Comparison of ENCODE assay signal across 26 cellular contexts in genomic region chr16:68665501-68665900, GRCh38. TPM values are rescaled to one million over a fixed set of nuclear protein-coding genes. Genes with fewer than 3 reads are reported as not detected.
DNase-seq lines count a peak whose midpoint lies in the region; ATAC-seq and TF ChIP-seq lines count a peak whose summit lies in the region.
"Had no signal": no experiment of that assay in that cellular context is flagged by ENCODE, and none has a peak within 500 bp of the region (broad histone marks: within the 10 kb centered on the region; RNA-seq: fewer than 3 reads in every experiment).

No MANE protein-coding gene starts in this region.

- TF ChIP-seq CTCF in HEK293 (tag by site-specific recombination; IDR thresholded peaks at IDR 0.05) (no peak), RWPE2 (IDR thresholded peaks at IDR 0.05; ENCODE audit: poor library complexity, severe bottlenecking) (no peak), foreskin keratinocyte (conservative IDR thresholded peaks at IDR 0.05) (no peak)

- POLR2A ChIA-PET in HEK293 (lab: Yijun Ruan, JAX): no interaction called here

- DNase-seq in ACHN (peak; percentile 17), RWPE2 (ENCODE audit: low spot score) (peak; percentile 89), foreskin keratinocyte (peak; percentile 99 to 100), Karpas-422 (no peak), G401 (ENCODE audit: low spot score) (no peak)
- DNase-seq: activated CD8-positive, alpha-beta T cell treated with anti-CD3 and anti-CD28 coated beads for 36 hours; anterior cingulate cortex; central memory CD4-positive, alpha-beta T cell; COR-L47; dermis blood vessel endothelial cell; NCI-H1092 treated with DMSO at 0.1 percent for 48 hours; NCI-H187; NCI-H2227 treated with DMSO at 0.1 percent for 48 hours; NCI-H526 treated with DMSO at 0.1 percent for 48 hours; retina; T-helper 17 cell had no signal

- ATAC-seq in RWPE2 (ENCODE audit: low read depth) (peak; percentile 78), foreskin keratinocyte (peak; percentile 80), GM19463 (IDR thresholded peaks at IDR 0.05; ENCODE audit: unreplicated experiment) (no peak), HG02763 (IDR thresholded peaks at IDR 0.05; ENCODE audit: unreplicated experiment) (no peak)
- ATAC-seq: activated CD8-positive, alpha-beta T cell treated with anti-CD3 and anti-CD28 coated beads for 36 hours; activated naive CD4-positive, alpha-beta T cell treated with anti-CD3 and anti-CD28 coated beads, Interleukin-2, amount 50 U/mL, for 72 hours; GM23338; Right ventricle myocardium inferior; SK-N-SH treated with all-trans-retinoic acid at 6 μM for 48 hours; T-helper 17 cell had no signal

- H3K36me3 ChIP-seq in HEK293 (ENCODE audit: control insufficient read depth in 2 of 2, insufficient read depth in 1 of 2, low read length in 2 of 2) (no peaks in the 10 kb centered on the region), RWPE2 (ENCODE audit: low read depth) (peaks cover 36% of the 10 kb centered on the region), Karpas-422 (ENCODE audit: insufficient read depth, low read length) (no peaks in the 10 kb centered on the region)
- H3K36me3 ChIP-seq: tibial nerve had no signal

- H3K4me3 ChIP-seq in HEK293 (ENCODE audit: low read depth, low read length): no peak overlapping the region
- no peak overlapping the region for H3K4me3 ChIP-seq in RWPE2 (ENCODE audit: severe bottlenecking)
- H3K4me3 ChIP-seq in Karpas-422 (ENCODE audit: low read length): no peak overlapping the region
- H3K4me3 ChIP-seq: GM23338, lung, tibial nerve had no signal

- no peaks in the 10 kb centered on the region for H3K27me3 ChIP-seq in RWPE2 (ENCODE audit: insufficient read depth, poor library complexity, severe bottlenecking)
- H3K27me3 ChIP-seq in foreskin keratinocyte: no peaks in the 10 kb centered on the region
- no peaks in the 10 kb centered on the region for H3K27me3 ChIP-seq in Karpas-422 (ENCODE audit: low read length)
- H3K27me3 ChIP-seq: tibial nerve had no signal

- no peak overlapping the region for H3K9ac ChIP-seq in Karpas-422 (ENCODE audit: low read length)

- H4K20me1 ChIP-seq in Karpas-422 (ENCODE audit: insufficient read depth, low read depth, low read length): no peaks in the 10 kb centered on the region

- H3K27ac ChIP-seq in HEK293 (ENCODE audit: extremely low read depth, low read depth, low read length): no peak overlapping the region
- H3K27ac ChIP-seq in RWPE2 (ENCODE audit: poor library complexity, severe bottlenecking): peak overlapping the region; percentile 99
- H3K27ac ChIP-seq in foreskin keratinocyte: peak overlapping the region; percentile 100
- no peak overlapping the region for H3K27ac ChIP-seq in Karpas-422 (ENCODE audit: low read length)
- H3K27ac ChIP-seq: tibial nerve had no signal

- H3K9me2 ChIP-seq in Karpas-422 (replicated peaks; ENCODE audit: insufficient read depth, low read length): no peaks in the 10 kb centered on the region

- CTCF ChIA-PET in HEK293 (lab: Yijun Ruan, JAX): no interaction called here

- H3K4me1 ChIP-seq in HEK293 (ENCODE audit: control insufficient read depth, insufficient read depth, low read length) (no peaks in the 10 kb centered on the region), RWPE2 (ENCODE audit: insufficient read depth, poor library complexity, severe bottlenecking) (peaks cover 70% of the 10 kb centered on the region), foreskin keratinocyte (peaks cover 62% of the 10 kb centered on the region), Karpas-422 (ENCODE audit: low read length) (no peaks in the 10 kb centered on the region)

- in situ Hi-C loops in ACHN (cut with HindIII; ENCODE audit: low pct_ligation_motif_present, low pct_unique_long_range_greater_than_20kb, low sequenced_read_pairs) (no loop called here), G401 (cut with HindIII; ENCODE audit: low sequenced_read_pairs) (no loop called here)

- no peaks in the 10 kb centered on the region for H3K79me2 ChIP-seq in Karpas-422 (ENCODE audit: low read length)

- no peak overlapping the region for H2AFZ ChIP-seq in Karpas-422 (ENCODE audit: low read length)
- H2AFZ ChIP-seq: GM23338 had no signal

- H3K9me3 ChIP-seq in HEK293 (ENCODE audit: control insufficient read depth, insufficient read depth, low read depth, low read length) (no peaks in the 10 kb centered on the region), RWPE2 (ENCODE audit: severe bottlenecking) (no peaks in the 10 kb centered on the region), Karpas-422 (ENCODE audit: low read length) (no peaks in the 10 kb centered on the region)
- H3K9me3 ChIP-seq: tibial nerve had no signal

- H3K4me2 ChIP-seq in Karpas-422 (ENCODE audit: low read depth, low read length, poor library complexity, severe bottlenecking): no peak overlapping the region
- H3K4me2 ChIP-seq: GM23338 had no signal

TF ChIP-seq in HEK293, 187 proteins besides CTCF, POLR2A, EP300 and RAD21:
- TF ChIP-seq ZNF280D (tag by site-specific recombination; IDR thresholded peaks at IDR 0.05): no peak
- 0 out of 2 replicates have a peak, but pooled peaks have one; percentile 22 for TF ChIP-seq ZNF600 (tag by site-specific recombination; IDR thresholded peaks at IDR 0.05)

RNA-seq across cellular contexts. Expression of gene CDH3, which starts 20.4 kb away (rescaled TPM):
- 449 and 561 TPM in 2 replicates for total RNA-seq in foreskin keratinocyte
- polyA plus RNA-seq in foreskin keratinocyte: 357 and 445 TPM in 2 replicates
- 0.97 TPM in 1 of 2 replicates, not detected in the other for total RNA-seq in Karpas-422 (2014; rRNA removed; shearing (Covaris generic); ENCODE audit: low replicate concordance)
- total RNA-seq in G401 (2014; rRNA removed; shearing (Covaris generic)): 0.10 TPM in 1 of 2 replicates, not detected in the other
- total RNA-seq: Right ventricle myocardium inferior had no signal
- polyA plus RNA-seq: IgD-negative memory B cell had no signal

Comparison
In these comparisons a context has a peak if more than half of its experiments do, and no peak if none do; other contexts are left out.
1. DNase-seq: peak in ACHN (single experiment), RWPE2 (single experiment) and foreskin keratinocyte (2 of 2); none in Karpas-422 (single experiment) and G401 (single experiment).
2. H3K27ac ChIP-seq: peak in RWPE2 (single experiment) and foreskin keratinocyte (single experiment); none in HEK293 (single experiment) and Karpas-422 (single experiment).
3. ATAC-seq: peak in RWPE2 (single experiment) and foreskin keratinocyte (single experiment); none in GM19463 (single experiment) and HG02763 (single experiment).
4. RNA of gene CDH3, which starts 20.4 kb away (total RNA-seq): 449 to 561 TPM in foreskin keratinocyte; 0.10 TPM in G401 and 0.97 TPM in Karpas-422; every median in the first group is over 100 times any median in the second.